27 cellular contexts compared by ENCODE assay signal in the genomic region with DNA sequence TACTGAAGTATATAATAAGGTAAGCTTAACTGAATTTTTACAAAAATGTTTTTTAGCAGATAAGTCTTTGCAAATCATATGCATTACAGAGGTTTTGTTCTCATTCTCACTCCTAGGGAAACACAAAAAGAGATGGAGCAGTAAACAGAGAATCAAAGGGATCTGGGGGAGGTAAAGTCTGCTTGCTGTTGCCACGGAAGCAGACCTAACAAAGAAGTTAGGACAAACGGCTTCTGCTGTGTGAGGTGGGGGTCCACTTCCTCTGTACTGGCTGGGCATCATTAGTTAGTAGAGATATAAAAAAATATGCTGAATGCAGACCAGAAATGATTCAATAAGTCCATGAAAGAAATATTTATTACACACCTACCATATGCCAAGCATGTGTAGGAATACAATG. TPM values are rescaled to one million over a fixed set of nuclear protein-coding genes. Genes with fewer than 3 reads are reported as not detected.
"Had no signal": no experiment of that assay in that cellular context is flagged by ENCODE, and none has a peak within 500 bp of the region (broad histone marks: within the 10 kb centered on the region; RNA-seq: fewer than 3 reads in every experiment).

No MANE protein-coding gene starts in this region.

- H3K4me3 ChIP-seq: Peyer's patch had no signal

- DNase-seq: activated CD4-positive, alpha-beta T cell treated with anti-CD3 and anti-CD28 coated beads for 4 hours; activated CD8-positive, alpha-beta memory T cell treated with anti-CD3 and anti-CD28 coated beads, Interleukin-2, amount 50 U/mL, for 4 hours; activated CD8-positive, alpha-beta T cell treated with anti-CD3 and anti-CD28 coated beads for 36 hours; activated gamma-delta T cell treated with Interleukin-2 at 50 U/mL for 16 hours; activated naive CD4-positive, alpha-beta T cell treated with anti-CD3 and anti-CD28 coated beads, Interleukin-2, amount 10 ng/mL, durations not matched to agents 7 days and 5 days; activated naive CD8-positive, alpha-beta T cell treated with anti-CD3 and anti-CD28 coated beads for 36 hours; activated T-cell treated with anti-CD3 and anti-CD28 coated beads, Interleukin-2, amount 50 U/mL, for 72 hours; caudate nucleus; MM.1S; NCI-H1105; NCI-H1436; NCI-H1694 treated with DMSO at 0.1 percent for 48 hours; NCI-H2029 treated with DMSO at 0.1 percent for 48 hours; NCI-H2171; NCI-H2227 treated with DMSO at 0.1 percent for 48 hours; NCI-H446 treated with DMSO at 0.1 percent for 48 hours; NCI-H524 treated with DMSO at 0.1 percent for 48 hours; NCI-H82; Peyer's patch; SHP77 treated with DMSO at 0.1 percent for 48 hours; T-cell; T-helper 2 cell; T1000 had no signal

- ATAC-seq: activated CD4-positive, CD25-positive, alpha-beta regulatory T cell treated with anti-CD3 and anti-CD28 coated beads, Interleukin-2, amount 50 U/mL, for 24 hours; activated CD8-positive, alpha-beta T cell treated with anti-CD3 and anti-CD28 coated beads for 36 hours; activated T-cell treated with anti-CD3 and anti-CD28 coated beads, Interleukin-2, amount 50 U/mL, for 72 hours; T-cell had no signal

- H3K27ac ChIP-seq: Peyer's patch, VCaP had no signal

- H3K9me3 ChIP-seq: Peyer's patch had no signal

- H3K36me3 ChIP-seq: Peyer's patch had no signal

- H3K27me3 ChIP-seq: Peyer's patch had no signal

- H3K4me1 ChIP-seq: Peyer's patch had no signal

RNA-seq across cellular contexts. Expression of gene GJA5, which starts 34.2 kb away (rescaled TPM):
- total RNA-seq: activated CD8-positive, alpha-beta T cell treated with anti-CD3 and anti-CD28 coated beads for 36 hours; activated naive CD8-positive, alpha-beta T cell treated with anti-CD3 and anti-CD28 coated beads for 36 hours; activated T-cell treated with anti-CD3 and anti-CD28 coated beads, Interleukin-2, amount 50 U/mL, for 72 hours; activated T-helper 2 cell treated with anti-CD3 and anti-CD28 coated beads, Interferon-gamma antibody, Interleukin-2, Interleukin-4, amounts not matched to agents 10 μg/mL and 5 μg/mL and 100 μg/mL, durations not matched to agents 14 hours and 24 hours and 36 hours; SK-MEL-5; T-cell had no signal
